ENCODE assay signal across 8 cellular contexts in genomic region chr9:105157178-105157583, GRCh38.
A peak's percentile ranks its signal among the peaks of the same experiment; 100 is the strongest.
DNase-seq lines count a peak whose midpoint lies in the region; ATAC-seq, FAIRE-seq and TF ChIP-seq lines count a peak whose summit lies in the region.

No MANE protein-coding gene starts in this region.

- DNase-seq in HPDE6-E6E7 (ENCODE audit: extremely low spot score) (peak; percentile 55), OCI-M1 (lab: John Stamatoyannopoulos, UW) (peak; percentile 83), bronchial epithelial cell (ENCODE audit: low read depth) (peak; percentile 72), keratinocyte (ENCODE audit: low read depth, low spot score) (no peak)
- peak; percentile 0 for DNase-seq in stimulated activated CD8-positive, alpha-beta memory T cell treated with anti-CD3 and anti-CD28 coated beads, Interleukin-12 subunit alpha, Interleukin-12 subunit beta, amount 100 ng/mL, for 4 hours (ENCODE audit: low read depth)

- H3K9me3 ChIP-seq in DOHH2 (ENCODE audit: control insufficient read depth, insufficient read depth, low read length) (no peaks in the 10 kb centered on the region), keratinocyte (ENCODE audit: control insufficient read depth, low read depth, low read length) (no peaks in the 10 kb centered on the region)

- dilution Hi-C loops in keratinocyte (cut with MboI; ENCODE audit: extremely low pct_ligation_motif_present, low sequenced_read_pairs) = no loop called here

- H3K79me2 ChIP-seq in DOHH2 (ENCODE audit: control insufficient read depth, low read length) (no peaks in the 10 kb centered on the region), keratinocyte (ENCODE audit: control insufficient read depth, insufficient read depth, low read length) (no peaks in the 10 kb centered on the region)

- TF ChIP-seq CTCF in DOHH2 (IDR thresholded peaks at IDR 0.05; ENCODE audit: low read depth, low read length, poor library complexity, severe bottlenecking) = peak; percentile 58
- TF ChIP-seq CTCF in bronchial epithelial cell (IDR thresholded peaks at IDR 0.05; ENCODE audit: insufficient read depth, low read length, severe bottlenecking) = peak; percentile 44
- TF ChIP-seq CTCF in keratinocyte (optimal IDR thresholded peaks at IDR 0.05 in 1 of 3, IDR thresholded peaks at IDR 0.05 in 1 of 3, conservative IDR thresholded peaks at IDR 0.05 in 1 of 3; ENCODE audit: extremely low read depth in 1 of 3, insufficient read depth in 2 of 3, low read length in 3 of 3) = peak; percentile 38 to 55 (median 51)

- no peaks in the 10 kb centered on the region for H3K9me2 ChIP-seq in DOHH2 (replicated peaks; ENCODE audit: control insufficient read depth, low read length)

- peaks cover 8% of the 10 kb centered on the region; the same call in 1 of the 2 replicates for H3K4me1 ChIP-seq in DOHH2 (ENCODE audit: control insufficient read depth, low read length)
- H3K4me1 ChIP-seq in keratinocyte (ENCODE audit: control insufficient read depth, extremely low read depth, insufficient read depth, low read length) = peaks cover 6% of the 10 kb centered on the region

- H3F3A ChIP-seq in DOHH2 (ENCODE audit: control insufficient read depth, insufficient read depth) = no peaks in the 10 kb centered on the region

- ATAC-seq in GM19438 (IDR thresholded peaks at IDR 0.05; ENCODE audit: low read depth, unreplicated experiment) (peak; percentile 64), GM18873 (IDR thresholded peaks at IDR 0.05; ENCODE audit: low FRiP score, unreplicated experiment) (no peak)

- H3K9me1 ChIP-seq in keratinocyte (ENCODE audit: control insufficient read depth, extremely low read depth, insufficient read depth, low read length) = no peaks in the 10 kb centered on the region

- H3K36me3 ChIP-seq in DOHH2 (ENCODE audit: control insufficient read depth, low read length) (no peaks in the 10 kb centered on the region), bronchial epithelial cell (ENCODE audit: control insufficient read depth, insufficient read depth, low read length) (no peaks in the 10 kb centered on the region), keratinocyte (ENCODE audit: control insufficient read depth in 2 of 2, extremely low read depth in 1 of 2, insufficient read depth in 2 of 2, low read length in 2 of 2) (no peaks in the 10 kb centered on the region)

- H3K4me3 ChIP-seq in DOHH2 (ENCODE audit: low read length) = no peak overlapping the region
- H3K4me3 ChIP-seq in bronchial epithelial cell (ENCODE audit: low read depth, low read length) = no peak overlapping the region
- no peak overlapping the region for H3K4me3 ChIP-seq in keratinocyte (ENCODE audit: control insufficient read depth in 2 of 3, extremely low read depth in 1 of 3, insufficient read depth in 2 of 3, low read depth in 1 of 3, low read length in 3 of 3)

- H3K27ac ChIP-seq in DOHH2 (ENCODE audit: low read depth, low read length) (no peak overlapping the region), keratinocyte (ENCODE audit: control insufficient read depth, insufficient read depth, low read length) (no peak overlapping the region)

- H3K4me2 ChIP-seq in DOHH2 (ENCODE audit: low read length) (no peak overlapping the region), keratinocyte (ENCODE audit: control insufficient read depth, extremely low read depth, insufficient read depth, low read depth, low read length) (no peak overlapping the region)

- H4K20me1 ChIP-seq in DOHH2 (ENCODE audit: control insufficient read depth, insufficient read depth, low read depth, low read length) (no peaks in the 10 kb centered on the region), keratinocyte (ENCODE audit: control insufficient read depth, extremely low read depth, insufficient read depth, low read length) (no peaks in the 10 kb centered on the region)

- H3K9ac ChIP-seq in keratinocyte (ENCODE audit: control insufficient read depth, extremely low read depth, insufficient read depth, low read length) = no peak overlapping the region

- H3K27me3 ChIP-seq in DOHH2 (ENCODE audit: control insufficient read depth, low read length) = 0 out of 2 replicates have a peak, but pooled peaks cover 4% of the 10 kb centered on the region
- H3K27me3 ChIP-seq in bronchial epithelial cell (ENCODE audit: control insufficient read depth, insufficient read depth, low read length) = no peaks in the 10 kb centered on the region
- H3K27me3 ChIP-seq in keratinocyte (ENCODE audit: control insufficient read depth, extremely low read depth, insufficient read depth, low read length) = no peaks in the 10 kb centered on the region

- FAIRE-seq in bronchial epithelial cell (lab: Jason Lieb, UNC) = no peak
- peak; percentile 77 for FAIRE-seq in keratinocyte (lab: Jason Lieb, UNC)

- no peak overlapping the region for H2AFZ ChIP-seq in keratinocyte (ENCODE audit: control insufficient read depth, low read length)
